Comparison of ENCODE assay signal across 8 cellular contexts in genomic region chr12:67355428-67356385, GRCh38.
DNase-seq lines count a peak whose midpoint lies in the region; ATAC-seq lines count a peak whose summit lies in the region.

No MANE protein-coding gene starts in this region.

- H3K4me3 Mint-ChIP-seq in activated CD4-positive, alpha-beta T cell treated with anti-CD3 and anti-CD28 coated beads, Interleukin-2, amount 10 ng/mL, durations not matched to agents 7 days and 5 days, result no peak overlapping the region

- H3K27me3 Mint-ChIP-seq in activated CD4-positive, alpha-beta T cell treated with anti-CD3 and anti-CD28 coated beads, Interleukin-2, amount 10 ng/mL, durations not matched to agents 7 days and 5 days, result no peaks in the 10 kb centered on the region

- CTCF ChIA-PET in activated CD4-positive, alpha-beta T cell treated with anti-CD3 and anti-CD28 coated beads, Interleukin-2, amount 10 ng/mL, durations not matched to agents 7 days and 5 days (lab: Charles Lee), result interaction anchor here (0.7 to 1.0 kb wide), 4 partner anchors 294 to 680 kb away, joined by 3 to 4 read pairs (median 4); no protein-coding TSS in a partner anchor

- peaks cover 14% of the 10 kb centered on the region for H3K4me1 Mint-ChIP-seq in activated CD4-positive, alpha-beta T cell treated with anti-CD3 and anti-CD28 coated beads, Interleukin-2, amount 10 ng/mL, durations not matched to agents 7 days and 5 days

- no peak overlapping the region for H3K27ac Mint-ChIP-seq in activated CD4-positive, alpha-beta T cell treated with anti-CD3 and anti-CD28 coated beads, Interleukin-2, amount 10 ng/mL, durations not matched to agents 7 days and 5 days

- POLR2A ChIA-PET in activated CD4-positive, alpha-beta T cell treated with anti-CD3 and anti-CD28 coated beads, Interleukin-2, amount 10 ng/mL, durations not matched to agents 7 days and 5 days (lab: Charles Lee), result no interaction called here

- no peaks in the 10 kb centered on the region for H3K9me3 Mint-ChIP-seq in activated CD4-positive, alpha-beta T cell treated with anti-CD3 and anti-CD28 coated beads, Interleukin-2, amount 10 ng/mL, durations not matched to agents 7 days and 5 days

- peak; percentile 20 for DNase-seq in activated CD4-positive, alpha-beta T cell treated with anti-CD3 and anti-CD28 coated beads, Interleukin-2, amount 10 ng/mL, durations not matched to agents 7 days and 5 days
- DNase-seq in activated CD4-positive, alpha-beta T cell treated with anti-CD3 and anti-CD28 coated beads, Interleukin-2, amount 50 U/mL, for 4 hours, result no peak
- DNase-seq in NCI-H526 treated with DMSO at 0.1 percent for 48 hours (lab: John Stamatoyannopoulos, UW), result peak; percentile 77
- DNase-seq in brain pericyte (ENCODE audit: low read depth, low spot score), result peak; percentile 33
- DNase-seq in iris pigment epithelial cell (ENCODE audit: low read depth), result peak; percentile 63
- DNase-seq in stromal cell of bone marrow (ENCODE audit: low read depth), result peak; percentile 51

- peak; percentile 59 for ATAC-seq in HG03342 (IDR thresholded peaks at IDR 0.05; ENCODE audit: unreplicated experiment)
- no peak for ATAC-seq in HG03521 (IDR thresholded peaks at IDR 0.05; ENCODE audit: unreplicated experiment)

- no peaks in the 10 kb centered on the region for H3K36me3 Mint-ChIP-seq in activated CD4-positive, alpha-beta T cell treated with anti-CD3 and anti-CD28 coated beads, Interleukin-2, amount 10 ng/mL, durations not matched to agents 7 days and 5 days (ENCODE audit: low read depth)

Comparison
In these comparisons a context has a peak if more than half of its experiments do, and no peak if none do; other contexts are left out.
1. DNase-seq: peak in activated CD4-positive, alpha-beta T cell treated with anti-CD3 and anti-CD28 coated beads, Interleukin-2, amount 10 ng/mL, durations not matched to agents 7 days and 5 days (single experiment), NCI-H526 treated with DMSO at 0.1 percent for 48 hours (single experiment), brain pericyte (single experiment), iris pigment epithelial cell (single experiment) and stromal cell of bone marrow (single experiment); none in activated CD4-positive, alpha-beta T cell treated with anti-CD3 and anti-CD28 coated beads, Interleukin-2, amount 50 U/mL, for 4 hours (0 of 2).